ENCODE assay signal across 8 cellular contexts in genomic region chr4:72568959-72569718, GRCh38.
DNase-seq lines count a peak whose midpoint lies in the region; ATAC-seq, FAIRE-seq and TF ChIP-seq lines count a peak whose summit lies in the region.

Gene ADAMTS3 (minus strand): TSS chr4:72569221. CDS start chr4:72568762, 459 bp downstream.

- peak; percentile 78 for DNase-seq in DMS53 (lab: John Stamatoyannopoulos, UW)
- peak; percentile 56 for DNase-seq in RCC 7860 (ENCODE audit: low spot score)
- DNase-seq in coronary artery (ENCODE audit: low spot score): peak; percentile 81
- peak; percentile 69 for DNase-seq in kidney glomerular epithelial cell (lab: John Stamatoyannopoulos, UW)

- peaks cover 55% of the 10 kb centered on the region for H3K27me3 Mint-ChIP-seq in stimulated activated memory B cell treated with anti-CD40 and anti-IgM and Interleukin-4, amounts not matched to agents 10 μg/mL and 1 μg/mL and 100 μg/mL, for 72 hours

- FAIRE-seq in RCC 7860 (lab: Jason Lieb, UNC): no peak

- peak within 1 kb of the TSS; percentile 43 for H3K4me3 Mint-ChIP-seq in stimulated activated memory B cell treated with anti-CD40 and anti-IgM and Interleukin-4, amounts not matched to agents 10 μg/mL and 1 μg/mL and 100 μg/mL, for 72 hours

- peaks cover 2% of the 10 kb centered on the region for H3K9me3 Mint-ChIP-seq in stimulated activated memory B cell treated with anti-CD40 and anti-IgM and Interleukin-4, amounts not matched to agents 10 μg/mL and 1 μg/mL and 100 μg/mL, for 72 hours

- H3K27ac ChIP-seq in coronary artery: peak within 1 kb of the TSS; percentile 84 to 85

- H3K4me1 Mint-ChIP-seq in stimulated activated memory B cell treated with anti-CD40 and anti-IgM and Interleukin-4, amounts not matched to agents 10 μg/mL and 1 μg/mL and 100 μg/mL, for 72 hours: peaks cover 17% of the 10 kb centered on the region

- ATAC-seq in HG02678 (IDR thresholded peaks at IDR 0.05; ENCODE audit: unreplicated experiment): peak; percentile 39
- peak; percentile 22 for ATAC-seq in stimulated activated memory B cell treated with anti-CD40 and anti-IgM and Interleukin-4, amounts not matched to agents 10 μg/mL and 1 μg/mL and 100 μg/mL, for 72 hours
- ATAC-seq in GM18511 (IDR thresholded peaks at IDR 0.05; ENCODE audit: unreplicated experiment): no peak
- no peak for ATAC-seq in GM18858 (IDR thresholded peaks at IDR 0.05; ENCODE audit: unreplicated experiment)

- H3K27ac Mint-ChIP-seq in stimulated activated memory B cell treated with anti-CD40 and anti-IgM and Interleukin-4, amounts not matched to agents 10 μg/mL and 1 μg/mL and 100 μg/mL, for 72 hours: no peak within 1 kb of the TSS

- no peaks in the 10 kb centered on the region for H3K36me3 Mint-ChIP-seq in stimulated activated memory B cell treated with anti-CD40 and anti-IgM and Interleukin-4, amounts not matched to agents 10 μg/mL and 1 μg/mL and 100 μg/mL, for 72 hours

- TF ChIP-seq CTCF in coronary artery (IDR thresholded peaks at IDR 0.05): no peak

- peak within 1 kb of the TSS; percentile 82 for H3K4me3 ChIP-seq in coronary artery

Comparison
In these comparisons a context has a peak if more than half of its experiments do, and no peak if none do; other contexts are left out.
1. ATAC-seq: peak in HG02678 (single experiment) and stimulated activated memory B cell treated with anti-CD40 and anti-IgM and Interleukin-4, amounts not matched to agents 10 μg/mL and 1 μg/mL and 100 μg/mL, for 72 hours (single experiment); none in GM18511 (single experiment) and GM18858 (single experiment).
2. Peak in every context shown above with its lines, with median percentiles within 50 percentile points of each other: DNase-seq.